7 cellular contexts compared by ENCODE assay signal in genomic region chr5:55815939-55816338, GRCh38. TPM values are rescaled to one million over a fixed set of nuclear protein-coding genes. Genes with fewer than 3 reads are reported as not detected.
"Had no signal": no experiment of that assay in that cellular context is flagged by ENCODE, and none has a peak within 500 bp of the region (broad histone marks: within the 10 kb centered on the region; RNA-seq: fewer than 3 reads in every experiment).

No MANE protein-coding gene starts in this region.

RNA-seq across cellular contexts. Expression of gene IL31RA, which starts 35.2 kb away (rescaled TPM):
- total RNA-seq: endodermal cell, esophagus squamous epithelium, left colon, left lobe of liver, liver, mesenteric fat pad, mesothelial cell of epicardium had no signal
- polyA plus RNA-seq: liver had no signal
